1 cellular context compared by ENCODE assay signal in the genomic region with DNA sequence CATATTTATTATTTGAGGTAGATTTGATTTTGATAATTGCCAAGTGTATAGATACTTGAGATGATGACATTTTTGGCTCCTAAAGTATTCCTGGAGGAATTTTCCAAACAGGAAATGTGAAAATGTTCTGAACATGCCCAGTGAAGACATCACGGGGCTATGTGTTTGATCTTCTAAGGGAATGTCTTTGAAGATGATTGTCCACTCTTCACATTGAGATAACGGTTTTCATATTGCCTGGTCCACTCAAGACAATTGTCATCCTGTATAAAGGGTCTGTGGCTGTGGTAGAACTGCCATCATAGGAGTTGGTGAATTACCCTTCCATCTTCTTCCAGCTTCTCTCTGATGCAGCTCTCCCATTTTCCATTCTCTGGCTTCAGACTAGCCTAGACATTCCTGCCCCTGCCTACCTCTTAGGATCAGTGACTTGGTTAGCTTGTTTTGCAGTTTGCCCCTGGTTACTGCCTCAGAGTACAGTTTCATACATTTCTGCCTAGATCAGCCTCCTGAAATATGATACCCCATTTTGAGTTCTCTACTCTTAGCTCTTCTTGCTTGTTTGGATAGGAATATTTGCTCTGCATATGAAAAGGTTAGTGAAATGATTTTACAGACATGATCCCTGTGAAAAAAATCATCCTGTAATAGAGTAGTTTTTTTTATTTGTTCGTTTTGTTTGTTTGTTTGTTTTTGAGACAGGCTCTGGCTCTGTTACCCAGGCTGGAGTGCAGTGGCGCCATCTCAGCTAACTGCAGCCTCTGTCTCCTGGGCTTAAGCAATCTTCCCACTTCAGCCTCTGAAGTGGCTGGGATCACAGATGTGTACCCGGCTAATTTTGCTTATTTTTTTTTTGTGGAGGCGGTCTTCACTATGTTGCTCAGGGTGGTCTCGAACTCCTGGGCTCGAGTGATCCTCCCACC.
TF ChIP-seq lines count a peak whose summit lies in the region.

No MANE protein-coding gene starts in this region.

TF ChIP-seq in HEK293, 187 proteins besides CTCF, POLR2A, EP300 and RAD21 (continued from another document):
- TF ChIP-seq KLF10 (tag by site-specific recombination; IDR thresholded peaks at IDR 0.05) (no peak), ZNF514 (tag by site-specific recombination; IDR thresholded peaks at IDR 0.05) (no peak), ZNF335 (tag by site-specific recombination; conservative IDR thresholded peaks at IDR 0.05) (0 out of 2 replicates have a peak, but pooled peaks have one; percentile 22), HOXC10 (CRISPR knock-in tag; IDR thresholded peaks at IDR 0.05) (no peak), ZIC2 (tag by site-specific recombination; IDR thresholded peaks at IDR 0.05) (no peak), ZSCAN30 (tag by site-specific recombination; IDR thresholded peaks at IDR 0.05) (no peak), ZNF600 (tag by site-specific recombination; IDR thresholded peaks at IDR 0.05) (peak; percentile 55; the same call in 1 of the 2 replicates), ZNF2 (tag by site-specific recombination; IDR thresholded peaks at IDR 0.05) (no peak), ZXDB (tag by site-specific recombination; IDR thresholded peaks at IDR 0.05) (no peak), ZNF311 (tag by site-specific recombination; IDR thresholded peaks at IDR 0.05; ENCODE audit: borderline replicate concordance) (no peak), ZBTB17 (tag by site-specific recombination; IDR thresholded peaks at IDR 0.05) (peak; percentile 49; the same call in 1 of the 2 replicates)
- TF ChIP-seq, protein P1, sequence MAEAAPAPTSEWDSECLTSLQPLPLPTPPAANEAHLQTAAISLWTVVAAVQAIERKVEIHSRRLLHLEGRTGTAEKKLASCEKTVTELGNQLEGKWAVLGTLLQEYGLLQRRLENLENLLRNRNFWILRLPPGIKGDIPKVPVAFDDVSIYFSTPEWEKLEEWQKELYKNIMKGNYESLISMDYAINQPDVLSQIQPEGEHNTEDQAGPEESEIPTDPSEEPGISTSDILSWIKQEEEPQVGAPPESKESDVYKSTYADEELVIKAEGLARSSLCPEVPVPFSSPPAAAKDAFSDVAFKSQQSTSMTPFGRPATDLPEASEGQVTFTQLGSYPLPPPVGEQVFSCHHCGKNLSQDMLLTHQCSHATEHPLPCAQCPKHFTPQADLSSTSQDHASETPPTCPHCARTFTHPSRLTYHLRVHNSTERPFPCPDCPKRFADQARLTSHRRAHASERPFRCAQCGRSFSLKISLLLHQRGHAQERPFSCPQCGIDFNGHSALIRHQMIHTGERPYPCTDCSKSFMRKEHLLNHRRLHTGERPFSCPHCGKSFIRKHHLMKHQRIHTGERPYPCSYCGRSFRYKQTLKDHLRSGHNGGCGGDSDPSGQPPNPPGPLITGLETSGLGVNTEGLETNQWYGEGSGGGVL (tag by site-specific recombination; IDR thresholded peaks at IDR 0.05) = no peak
TF ChIP-seq in HEK293: peak in this region for 4.
